7 cellular contexts compared by ENCODE assay signal in genomic region chr9:37486256-37486615, GRCh38. TPM values are rescaled to one million over a fixed set of nuclear protein-coding genes. Genes with fewer than 3 reads are reported as not detected.
DNase-seq lines count a peak whose midpoint lies in the region; ATAC-seq and TF ChIP-seq lines count a peak whose summit lies in the region.

No MANE protein-coding gene starts in this region.

- no peaks in the 10 kb centered on the region for H3K9me3 ChIP-seq in iPS-15b (ENCODE audit: control insufficient read depth, insufficient read depth, low read length)

- H3K36me3 Mint-ChIP-seq in activated T-helper 1 cell treated with anti-CD3 and anti-CD28 coated beads, Interleukin-12 subunit alpha, Interleukin-12 subunit beta, Interleukin-2, Interleukin-4 antibody, amounts not matched to agents 30 ng/mL and 10 ng/mL and 1 ng/mL, durations not matched to agents 14 hours and 24 hours and 36 hours (ENCODE audit: low read depth): peaks cover 23% of the 10 kb centered on the region
- peaks cover 46% of the 10 kb centered on the region for H3K36me3 Mint-ChIP-seq in stimulated activated effector memory CD8-positive, alpha-beta T cell treated with anti-CD3 and anti-CD28 coated beads, Interleukin-12 subunit alpha, Interleukin-12 subunit beta, amount 100 ng/mL, for 72 hours

- no peaks in the 10 kb centered on the region for H3K9me3 Mint-ChIP-seq in activated T-helper 1 cell treated with anti-CD3 and anti-CD28 coated beads, Interleukin-12 subunit alpha, Interleukin-12 subunit beta, Interleukin-2, Interleukin-4 antibody, amounts not matched to agents 30 ng/mL and 10 ng/mL and 1 ng/mL, durations not matched to agents 14 hours and 24 hours and 36 hours
- H3K9me3 Mint-ChIP-seq in stimulated activated effector memory CD8-positive, alpha-beta T cell treated with anti-CD3 and anti-CD28 coated beads, Interleukin-12 subunit alpha, Interleukin-12 subunit beta, amount 100 ng/mL, for 72 hours: no peaks in the 10 kb centered on the region

- H3K27ac ChIP-seq in HL-60 (replicated peaks): peak overlapping the region; percentile 74

- H3K4me3 Mint-ChIP-seq in activated T-helper 1 cell treated with anti-CD3 and anti-CD28 coated beads, Interleukin-12 subunit alpha, Interleukin-12 subunit beta, Interleukin-2, Interleukin-4 antibody, amounts not matched to agents 30 ng/mL and 10 ng/mL and 1 ng/mL, durations not matched to agents 14 hours and 24 hours and 36 hours: peak overlapping the region; percentile 96
- H3K4me3 Mint-ChIP-seq in stimulated activated effector memory CD8-positive, alpha-beta T cell treated with anti-CD3 and anti-CD28 coated beads, Interleukin-12 subunit alpha, Interleukin-12 subunit beta, amount 100 ng/mL, for 72 hours: peak overlapping the region; percentile 92

- peaks cover 15% of the 10 kb centered on the region for H3K36me3 ChIP-seq in iPS-15b (ENCODE audit: control insufficient read depth, insufficient read depth, low read length)

- peaks cover 34% of the 10 kb centered on the region for H3K4me1 Mint-ChIP-seq in activated T-helper 1 cell treated with anti-CD3 and anti-CD28 coated beads, Interleukin-12 subunit alpha, Interleukin-12 subunit beta, Interleukin-2, Interleukin-4 antibody, amounts not matched to agents 30 ng/mL and 10 ng/mL and 1 ng/mL, durations not matched to agents 14 hours and 24 hours and 36 hours (ENCODE audit: low read depth)
- H3K4me1 Mint-ChIP-seq in stimulated activated effector memory CD8-positive, alpha-beta T cell treated with anti-CD3 and anti-CD28 coated beads, Interleukin-12 subunit alpha, Interleukin-12 subunit beta, amount 100 ng/mL, for 72 hours: peaks cover 42% of the 10 kb centered on the region

- H3K9ac ChIP-seq in iPS-15b (ENCODE audit: low read depth, low read length): peak overlapping the region; percentile 84

- H3K27ac Mint-ChIP-seq in activated T-helper 1 cell treated with anti-CD3 and anti-CD28 coated beads, Interleukin-12 subunit alpha, Interleukin-12 subunit beta, Interleukin-2, Interleukin-4 antibody, amounts not matched to agents 30 ng/mL and 10 ng/mL and 1 ng/mL, durations not matched to agents 14 hours and 24 hours and 36 hours: peak overlapping the region; percentile 92
- H3K27ac Mint-ChIP-seq in stimulated activated effector memory CD8-positive, alpha-beta T cell treated with anti-CD3 and anti-CD28 coated beads, Interleukin-12 subunit alpha, Interleukin-12 subunit beta, amount 100 ng/mL, for 72 hours: peak overlapping the region; percentile 94

- ATAC-seq in stimulated activated effector memory CD8-positive, alpha-beta T cell treated with anti-CD3 and anti-CD28 coated beads, Interleukin-12 subunit alpha, Interleukin-12 subunit beta, amount 100 ng/mL, for 72 hours: no peak

- peaks cover 6% of the 10 kb centered on the region for H3K4me1 ChIP-seq in iPS-15b (ENCODE audit: control insufficient read depth, insufficient read depth, low read length)

- H3K27me3 ChIP-seq in HL-60 (ENCODE audit: insufficient read depth, poor library complexity, severe bottlenecking) (no peaks in the 10 kb centered on the region), iPS-15b (ENCODE audit: control insufficient read depth, insufficient read depth, low read length) (no peaks in the 10 kb centered on the region)

- intact Hi-C loops in activated T-helper 1 cell treated with anti-CD3 and anti-CD28 coated beads, Interleukin-12 subunit alpha, Interleukin-12 subunit beta, Interleukin-2, Interleukin-4 antibody, amounts not matched to agents 30 ng/mL and 10 ng/mL and 1 ng/mL, durations not matched to agents 14 hours and 24 hours and 36 hours (cut with micrococcal nuclease): loop anchor here (1.0 to 10.0 kb wide), 4 partner anchors 71 to 316 kb away; partner anchors contain the start of genes DCAF10, EXOSC3 and TOMM5

- no peak for TF ChIP-seq CTCF in HL-60 (IDR thresholded peaks at IDR 0.05; ENCODE audit: insufficient read depth, low read length)

- H3K27me3 Mint-ChIP-seq in activated T-helper 1 cell treated with anti-CD3 and anti-CD28 coated beads, Interleukin-12 subunit alpha, Interleukin-12 subunit beta, Interleukin-2, Interleukin-4 antibody, amounts not matched to agents 30 ng/mL and 10 ng/mL and 1 ng/mL, durations not matched to agents 14 hours and 24 hours and 36 hours (ENCODE audit: insufficient read depth): peaks cover 6% of the 10 kb centered on the region

- peak overlapping the region; percentile 98 for H3K4me3 ChIP-seq in HL-60 (replicated peaks; ENCODE audit: insufficient read depth, low read length)
- H3K4me3 ChIP-seq in iPS-15b (ENCODE audit: low read depth, low read length): peak overlapping the region; percentile 99

- peak in 1 of 2 experiments; percentile 9 for DNase-seq in HL-60 (ENCODE audit: low read depth in 1 of 2, low spot score in 1 of 2)
- no peak for DNase-seq in activated T-helper 1 cell treated with anti-CD3 and anti-CD28 coated beads, Interleukin-12 subunit alpha, Interleukin-12 subunit beta, Interleukin-2, Interleukin-4 antibody, amounts not matched to agents 30 ng/mL and 10 ng/mL and 1 ng/mL, durations not matched to agents 14 hours and 24 hours and 36 hours (ENCODE audit: low spot score)
- DNase-seq in stimulated activated effector memory CD8-positive, alpha-beta T cell treated with anti-CD3 and anti-CD28 coated beads, Interleukin-12 subunit alpha, Interleukin-12 subunit beta, amount 100 ng/mL, for 72 hours (ENCODE audit: low spot score in 2 of 2): no peak
- DNase-seq in MV-4-11 (lab: John Stamatoyannopoulos, UW): no peak
- no peak for DNase-seq in central memory CD4-positive, alpha-beta T cell
- no peak for DNase-seq in NCI-H2029 treated with DMSO at 0.1 percent for 48 hours (lab: John Stamatoyannopoulos, UW)

RNA-seq across cellular contexts. Expression of gene POLR1E, which starts 0.5 kb away (rescaled TPM):
- 59.8 and 61.0 TPM in 2 replicates for total RNA-seq in activated T-helper 1 cell treated with anti-CD3 and anti-CD28 coated beads, Interleukin-12 subunit alpha, Interleukin-12 subunit beta, Interleukin-2, Interleukin-4 antibody, amounts not matched to agents 30 ng/mL and 10 ng/mL and 1 ng/mL, durations not matched to agents 14 hours and 24 hours and 36 hours

RNA-seq across cellular contexts. Expression of gene ZBTB5, which starts 21.0 kb away (rescaled TPM):
- 9.6 and 11.2 TPM in 2 replicates for total RNA-seq in activated T-helper 1 cell treated with anti-CD3 and anti-CD28 coated beads, Interleukin-12 subunit alpha, Interleukin-12 subunit beta, Interleukin-2, Interleukin-4 antibody, amounts not matched to agents 30 ng/mL and 10 ng/mL and 1 ng/mL, durations not matched to agents 14 hours and 24 hours and 36 hours
